16 cellular contexts compared by ENCODE assay signal in the genomic region with DNA sequence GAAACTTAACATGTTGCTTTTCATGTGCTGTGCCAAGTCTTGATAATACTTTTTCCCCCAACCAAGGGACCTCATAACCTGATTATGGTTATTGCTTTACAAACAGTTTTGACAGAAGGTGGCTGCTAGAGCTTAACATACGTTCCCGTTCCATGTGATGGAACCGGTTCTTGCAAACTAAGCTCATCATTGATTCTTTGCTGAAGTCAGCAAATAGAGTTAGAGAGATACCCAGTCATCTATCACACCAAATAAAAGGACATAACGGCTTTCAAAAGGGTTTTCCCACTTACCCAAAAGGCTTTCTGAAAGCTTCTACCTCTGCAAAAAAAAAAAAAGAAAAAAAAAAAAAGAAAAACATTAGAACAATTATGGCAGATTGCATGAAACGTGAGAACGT.
DNase-seq lines count a peak whose midpoint lies in the region; ATAC-seq, FAIRE-seq and TF ChIP-seq lines count a peak whose summit lies in the region.
"Had no signal": no experiment of that assay in that cellular context is flagged by ENCODE, and none has a peak within 500 bp of the region (broad histone marks: within the 10 kb centered on the region; RNA-seq: fewer than 3 reads in every experiment).

No MANE protein-coding gene starts in this region.

- no peaks in the 10 kb centered on the region for H3K9me1 ChIP-seq in IMR-90 (ENCODE audit: insufficient read depth, low read length)

- FAIRE-seq in H1 (lab: Jason Lieb, UNC) = no peak
- FAIRE-seq: D721Med, HTR-8/SVneo had no signal

- H3K9ac ChIP-seq in IMR-90 (ENCODE audit: low read depth, low read length) (no peak overlapping the region), H1 (replicated peaks in 1 of 4; ENCODE audit: extremely low read depth in 1 of 4, low read depth in 3 of 4, low read length in 3 of 4) (no peak overlapping the region)
- H3K9ac ChIP-seq: GM23248 had no signal

- TF ChIP-seq POLR2A in IMR-90 (IDR thresholded peaks at IDR 0.05; ENCODE audit: low read depth, low read length) (no peak), H1 (IDR thresholded peaks at IDR 0.05; ENCODE audit: control extremely low read depth in 1 of 2, low read depth in 2 of 2, low read length in 2 of 2) (no peak), upper lobe of left lung (IDR thresholded peaks at IDR 0.05) (no peak)

- no peak overlapping the region for H2AK5ac ChIP-seq in IMR-90 (ENCODE audit: low read depth, low read length)
- H2AK5ac ChIP-seq in H1 (ENCODE audit: low read depth, low read length) = no peak overlapping the region

- H3K36me3 ChIP-seq in IMR-90 (ENCODE audit: control insufficient read depth, insufficient read depth, low read length) (no peaks in the 10 kb centered on the region), H1 (ENCODE audit: control insufficient read depth in 2 of 4, insufficient read depth in 4 of 4, low read length in 3 of 4) (no peaks in the 10 kb centered on the region), upper lobe of left lung (no peaks in the 10 kb centered on the region)

- H3K23me2 ChIP-seq in H1 (ENCODE audit: low read depth, low read length) = no peaks in the 10 kb centered on the region

- in situ Hi-C loops in IMR-90 (cut with MboI; ENCODE audit: low sequenced_read_pairs) = no loop called here

- H2AFZ ChIP-seq in IMR-90 (replicated peaks; ENCODE audit: low read length, poor library complexity) = no peak overlapping the region
- H2AFZ ChIP-seq in H1 (ENCODE audit: low read length) = no peak overlapping the region
- H2AFZ ChIP-seq: GM23248 had no signal

- H4K5ac ChIP-seq in IMR-90 (ENCODE audit: low read depth, low read length) (no peak overlapping the region), H1 (ENCODE audit: insufficient read length, low read depth, low read length) (no peak overlapping the region)

- no peak overlapping the region for H2BK12ac ChIP-seq in H1 (ENCODE audit: low read depth, low read length)

- no peak overlapping the region for H2BK5ac ChIP-seq in IMR-90 (ENCODE audit: low read depth, low read length, poor library complexity, severe bottlenecking)
- no peak overlapping the region for H2BK5ac ChIP-seq in H1 (ENCODE audit: low read depth, low read length)

- H4K8ac ChIP-seq in IMR-90 (ENCODE audit: low read depth in 2 of 2, low read length in 2 of 2) (no peak overlapping the region), H1 (ENCODE audit: extremely low read depth, insufficient read depth, low read length) (no peak overlapping the region)

- CTCF ChIA-PET in IMR-90 (lab: Yijun Ruan, JAX) = interaction anchor here (0.6 kb wide), 1 partner anchor 1996 kb away, joined by 4 read pairs; no protein-coding TSS in a partner anchor
- CTCF ChIA-PET in H1 (lab: Charles Lee; ENCODE audit: partially characterized antibody) = interaction anchor here (1.1 kb wide), 1 partner anchor 9 kb away, joined by 3 read pairs; no protein-coding TSS in a partner anchor

- BruUV-seq in IMR-90 (replicated peaks; lab: Mats Ljungman, UMichigan) = no TSS peak

- no peak overlapping the region for H3K56ac ChIP-seq in IMR-90 (ENCODE audit: extremely low read depth, insufficient read depth, low read length)
- H3K56ac ChIP-seq in H1 (replicated peaks; ENCODE audit: insufficient read length, low read depth, low read length) = no peak overlapping the region

- H3K4me2 ChIP-seq in IMR-90 (ENCODE audit: low read depth, low read length) (no peak overlapping the region), H1 (ENCODE audit: insufficient read depth in 1 of 2, low read depth in 2 of 2, low read length in 2 of 2) (no peak overlapping the region)

- no peak for ATAC-seq in IMR-90 (ENCODE audit: low read depth)
- no peak for ATAC-seq in upper lobe of left lung (ENCODE audit: low FRiP score in 2 of 2)
- ATAC-seq: CD8-positive, alpha-beta T cell had no signal

- H3K4ac ChIP-seq in IMR-90 (ENCODE audit: low read depth, low read length) (no peak overlapping the region), H1 (replicated peaks; ENCODE audit: insufficient read length, low read depth, low read length) (no peak overlapping the region)

- H3K27ac ChIP-seq in IMR-90 (ENCODE audit: insufficient read depth, low read length) (no peak overlapping the region), H1 (ENCODE audit: low read depth, low read length) (no peak overlapping the region), upper lobe of left lung (no peak overlapping the region)
- H3K27ac ChIP-seq: GM23248 had no signal

- no CpG with 5 or more reads among the region's 6 CpGs for WGBS in IMR-90 (ENCODE audit: extremely low coverage in 2 of 2, insufficient read length in 1 of 2), 2 experiments
- 96% methylated on average over 6 of the region's 6 CpGs; no CpG with 5 or more reads in 1 of the 2 experiments for WGBS in H1 (ENCODE audit: extremely low coverage in 1 of 2, insufficient coverage in 1 of 2, insufficient read length in 1 of 2, insufficient replicate concordance in 2 of 2, low coverage in 1 of 2, low lambda C conversion rate in 2 of 2, missing lambda C conversion rate in 1 of 2), 2 experiments
- WGBS in upper lobe of left lung, 2 donors = 90 to 94% methylated on average over 6 of the region's 6 CpGs

- H2AK9ac ChIP-seq in IMR-90 (replicated peaks; ENCODE audit: low read depth, low read length, poor library complexity) = no peak overlapping the region

- no peak overlapping the region for H3K4me3 ChIP-seq in IMR-90 (ENCODE audit: insufficient read depth, low read depth, low read length)
- no peak overlapping the region for H3K4me3 ChIP-seq in H1 (ENCODE audit: extremely low read depth in 1 of 4, insufficient read depth in 2 of 4, low read depth in 3 of 4, low read length in 4 of 4)
- no peak overlapping the region for H3K4me3 ChIP-seq in upper lobe of left lung
- H3K4me3 ChIP-seq: GM23248 had no signal

- TF ChIP-seq CTCF in IMR-90 (conservative IDR thresholded peaks at IDR 0.05; ENCODE audit: low read depth, low read length) (no peak), H1 (IDR thresholded peaks at IDR 0.05; ENCODE audit: control extremely low read depth in 1 of 3, insufficient read depth in 1 of 3, low read depth in 1 of 3, low read length in 3 of 3) (no peak), upper lobe of left lung (IDR thresholded peaks at IDR 0.05) (no peak)

- H2BK120ac ChIP-seq in IMR-90 (ENCODE audit: low read depth, low read length) (no peak overlapping the region), H1 (replicated peaks; ENCODE audit: low read depth, low read length) (no peak overlapping the region)

- H3K18ac ChIP-seq in IMR-90 (ENCODE audit: low read depth, low read length) = no peak overlapping the region
- H3K18ac ChIP-seq in H1 (ENCODE audit: extremely low read depth, low read length) = no peak overlapping the region

- H4K91ac ChIP-seq in IMR-90 (ENCODE audit: insufficient read depth, low read depth, low read length) = no peak overlapping the region
- H4K91ac ChIP-seq in H1 (replicated peaks; ENCODE audit: insufficient read length, low read length) = no peak overlapping the region

- intact Hi-C loops in IMR-90 (cut with micrococcal nuclease) = no loop called here

- no peak overlapping the region for H3K23ac ChIP-seq in IMR-90 (ENCODE audit: low read depth, low read length)
- H3K23ac ChIP-seq in H1 (ENCODE audit: insufficient read length) = no peak overlapping the region

- H3K27me3 ChIP-seq in IMR-90 (ENCODE audit: control insufficient read depth, insufficient read depth, low read length) (no peaks in the 10 kb centered on the region), H1 (replicated peaks in 1 of 4; ENCODE audit: control insufficient read depth in 3 of 4, extremely low read depth in 1 of 4, insufficient read depth in 3 of 4, low read length in 3 of 4) (no peaks in the 10 kb centered on the region), upper lobe of left lung (no peaks in the 10 kb centered on the region)

- H4K20me1 ChIP-seq in IMR-90 (ENCODE audit: insufficient read depth, low read length) (no peaks in the 10 kb centered on the region), H1 (replicated peaks in 1 of 2; ENCODE audit: control insufficient read depth in 1 of 2, insufficient read depth in 2 of 2, low read length in 2 of 2) (no peaks in the 10 kb centered on the region)

- H3K14ac ChIP-seq in IMR-90 (replicated peaks; ENCODE audit: low read depth, low read length) (no peak overlapping the region), H1 (ENCODE audit: insufficient read length) (no peak overlapping the region)

- TF ChIP-seq RAD21 in IMR-90 (IDR thresholded peaks at IDR 0.05; ENCODE audit: low read length) = no peak
- no peak for TF ChIP-seq RAD21 in H1 (IDR thresholded peaks at IDR 0.05 in 1 of 2, conservative IDR thresholded peaks at IDR 0.05 in 1 of 2; ENCODE audit: low read depth in 2 of 2, low read length in 2 of 2)

- H2BK15ac ChIP-seq in IMR-90 (ENCODE audit: low read depth, low read length) (no peak overlapping the region), H1 (ENCODE audit: low read length) (no peak overlapping the region)

- TF ChIP-seq EP300 in H1 (IDR thresholded peaks at IDR 0.05; ENCODE audit: borderline replicate concordance in 1 of 2, low read depth in 2 of 2, low read length in 2 of 2) (no peak), upper lobe of left lung (IDR thresholded peaks at IDR 0.05) (no peak)

- dilution Hi-C loops in IMR-90 (cut with HindIII; ENCODE audit: low sequenced_read_pairs, unreplicated experiment) = no loop called here

- H3K79me1 ChIP-seq in IMR-90 (ENCODE audit: low read depth in 1 of 2, low read length in 2 of 2) (no peaks in the 10 kb centered on the region), H1 (ENCODE audit: low read depth, low read length) (no peaks in the 10 kb centered on the region)

- H3K4me1 ChIP-seq in IMR-90 (ENCODE audit: control insufficient read depth, insufficient read depth, low read length) (no peaks in the 10 kb centered on the region), H1 (replicated peaks in 1 of 4; ENCODE audit: control insufficient read depth in 3 of 4, insufficient read depth in 4 of 4, low read length in 3 of 4) (peaks cover 0 to 17% (median 8%) of the 10 kb centered on the region in 4 experiments; a peak in 4 of 7 replicates), upper lobe of left lung (no peaks in the 10 kb centered on the region)

- H3K79me2 ChIP-seq in H1 (ENCODE audit: control insufficient read depth in 1 of 2, insufficient read depth in 2 of 2, low read length in 2 of 2) = no peaks in the 10 kb centered on the region

- POLR2A ChIA-PET in IMR-90 (lab: Charles Lee; ENCODE audit: unreplicated experiment) = interaction anchor here (0.6 to 0.7 kb wide), 2 partner anchors 40 to 1092 kb away, joined by 6 to 30 read pairs; no protein-coding TSS in a partner anchor
- POLR2A ChIA-PET in H1 (lab: Charles Lee; ENCODE audit: partially characterized antibody) = no interaction called here

- no peak overlapping the region for H2BK20ac ChIP-seq in IMR-90 (ENCODE audit: low read depth, low read length)
- no peak overlapping the region for H2BK20ac ChIP-seq in H1 (ENCODE audit: low read length)

- DNase-seq in NCI-H748 (lab: John Stamatoyannopoulos, UW; ENCODE audit: unreplicated experiment) (peak; percentile 50), NCI-H748 treated with DMSO at 0.1 percent for 48 hours (lab: John Stamatoyannopoulos, UW) (no peak), IMR-90 (no peak), NCI-H2171 (lab: John Stamatoyannopoulos, UW) (peak; percentile 89), H1 (ENCODE audit: low read depth in 1 of 2, low spot score in 2 of 2) (no peak), upper lobe of left lung (no peak), H4 (ENCODE audit: low spot score) (no peak)
- DNase-seq: CD8-positive, alpha-beta T cell; COR-L47; DMS53; GF-D8; GM23248; H9; KBM-7 had no signal

- H3K9me3 ChIP-seq in IMR-90 (ENCODE audit: control insufficient read depth, insufficient read depth, low read length) (no peaks in the 10 kb centered on the region), H1 (ENCODE audit: insufficient read depth in 2 of 2, low read depth in 1 of 2, low read length in 1 of 2) (no peaks in the 10 kb centered on the region), upper lobe of left lung (no peaks in the 10 kb centered on the region)

Comparison
In these comparisons a context has a peak if more than half of its experiments do, and no peak if none do; other contexts are left out.
1. DNase-seq: peak in NCI-H748 (single experiment) and NCI-H2171 (single experiment); none in NCI-H748 treated with DMSO at 0.1 percent for 48 hours (single experiment), IMR-90 (single experiment), H1 (0 of 2), upper lobe of left lung (0 of 2) and H4 (single experiment).